Comparison of ENCODE assay signal across 29 cellular contexts in genomic region chr11:82465481-82465880, GRCh38.
"Had no signal": no experiment of that assay in that cellular context is flagged by ENCODE, and none has a peak within 500 bp of the region (broad histone marks: within the 10 kb centered on the region; RNA-seq: fewer than 3 reads in every experiment).

No MANE protein-coding gene starts in this region.

- DNase-seq: colonic mucosa; effector CD8-positive, alpha-beta T cell; endodermal cell; foreskin melanocyte; glutamatergic neuron; heart right ventricle; hippocampal formation; islet precursor cell; kidney glomerular epithelial cell; mesenchymal stem cell; mucosa of descending colon; naive B cell; stimulated activated CD4-positive, alpha-beta T cell treated with anti-CD3 and anti-CD28 coated beads, Interleukin-12 subunit alpha, Interleukin-12 subunit beta, amount 100 ng/mL, for 4 hours; stimulated activated CD4-positive, alpha-beta T cell treated with anti-CD3 and anti-CD28 coated beads, Interleukin-1b, Interleukin-23, amount 100 ng/mL, for 48 hours; stimulated activated CD4-positive, alpha-beta T cell treated with anti-CD3 and anti-CD28 coated beads, Interleukin-4, amount 100 ng/mL, for 1 hour; stimulated activated CD8-positive, alpha-beta memory T cell treated with anti-CD3 and anti-CD28 coated beads, Interleukin-4, amount 100 ng/mL, for 48 hours; stimulated activated naive CD4-positive, alpha-beta T cell; stimulated activated naive CD8-positive, alpha-beta T cell treated with anti-CD3 and anti-CD28 coated beads, Interleukin-15, amount 100 ng/mL, for 72 hours; trophoblast cell had no signal

- H3K27ac Mint-ChIP-seq: dendritic cell treated with granulocyte-macrophage colony-stimulating factor and Interleukin-4, amounts not matched to agents 40 ng/mL and 50 ng/mL, for 4 days; endodermal cell; mesothelial cell of epicardium; naive B cell; natural killer cell treated with Interleukin-12 subunit alpha and Interleukin-12 subunit beta and Interleukin-15 and Interleukin-18, amount 100 ng/mL, for 72 hours; progenitor cell of endocrine pancreas; stimulated activated naive CD8-positive, alpha-beta T cell treated with anti-CD3 and anti-CD28 coated beads, Interleukin-15, amount 100 ng/mL, for 72 hours had no signal

- ATAC-seq: heart right ventricle; mucosa of descending colon; natural killer cell treated with Interleukin-12 subunit alpha and Interleukin-12 subunit beta and Interleukin-15 and Interleukin-18, amount 100 ng/mL, for 72 hours; sciatic nerve; stimulated activated naive CD8-positive, alpha-beta T cell treated with anti-CD3 and anti-CD28 coated beads, Interleukin-15, amount 100 ng/mL, for 72 hours had no signal

- H3K4me3 ChIP-seq: colonic mucosa, esophagus muscularis mucosa, heart right ventricle, mucosa of descending colon, right atrium auricular region, smooth muscle cell, suprapubic skin had no signal

- H3K9me3 Mint-ChIP-seq: dendritic cell treated with granulocyte-macrophage colony-stimulating factor and Interleukin-4, amounts not matched to agents 40 ng/mL and 50 ng/mL, for 4 days; endodermal cell; mesothelial cell of epicardium; neural crest cell; stimulated activated naive CD8-positive, alpha-beta T cell treated with anti-CD3 and anti-CD28 coated beads, Interleukin-15, amount 100 ng/mL, for 72 hours had no signal

- H3K4me3 Mint-ChIP-seq: dendritic cell treated with granulocyte-macrophage colony-stimulating factor and Interleukin-4, amounts not matched to agents 40 ng/mL and 50 ng/mL, for 4 days; endodermal cell; mesothelial cell of epicardium; naive B cell; natural killer cell treated with Interleukin-12 subunit alpha and Interleukin-12 subunit beta and Interleukin-15 and Interleukin-18, amount 100 ng/mL, for 72 hours; neural crest cell; stimulated activated naive CD8-positive, alpha-beta T cell treated with anti-CD3 and anti-CD28 coated beads, Interleukin-15, amount 100 ng/mL, for 72 hours had no signal

- H3K4me1 Mint-ChIP-seq: endodermal cell; naive B cell; neural crest cell; stimulated activated naive CD8-positive, alpha-beta T cell treated with anti-CD3 and anti-CD28 coated beads, Interleukin-15, amount 100 ng/mL, for 72 hours had no signal

- H3K36me3 Mint-ChIP-seq: mesothelial cell of epicardium; naive B cell; natural killer cell treated with Interleukin-12 subunit alpha and Interleukin-12 subunit beta and Interleukin-15 and Interleukin-18, amount 100 ng/mL, for 72 hours had no signal

- H3K27me3 Mint-ChIP-seq: dendritic cell treated with granulocyte-macrophage colony-stimulating factor and Interleukin-4, amounts not matched to agents 40 ng/mL and 50 ng/mL, for 4 days; naive B cell; natural killer cell treated with Interleukin-12 subunit alpha and Interleukin-12 subunit beta and Interleukin-15 and Interleukin-18, amount 100 ng/mL, for 72 hours; stimulated activated naive CD8-positive, alpha-beta T cell treated with anti-CD3 and anti-CD28 coated beads, Interleukin-15, amount 100 ng/mL, for 72 hours had no signal
